ENCODE assay signal across 17 cellular contexts in genomic region chr17:18201108-18201507, GRCh38.
"Had no signal": no experiment of that assay in that cellular context is flagged by ENCODE, and none has a peak within 500 bp of the region (broad histone marks: within the 10 kb centered on the region; RNA-seq: fewer than 3 reads in every experiment).

No MANE protein-coding gene starts in this region.

- H3K9me3 Mint-ChIP-seq: activated CD4-positive, alpha-beta T cell treated with anti-CD3 and anti-CD28 coated beads, Interleukin-2, amount 10 ng/mL, durations not matched to agents 7 days and 5 days; natural killer cell; stimulated activated effector memory CD8-positive, alpha-beta T cell treated with anti-CD3 and anti-CD28 coated beads, Interleukin-12 subunit alpha, Interleukin-12 subunit beta, amount 100 ng/mL, for 72 hours had no signal

- H3K36me3 Mint-ChIP-seq: natural killer cell had no signal

- H3K4me3 Mint-ChIP-seq: activated CD4-positive, alpha-beta T cell treated with anti-CD3 and anti-CD28 coated beads, Interleukin-2, amount 10 ng/mL, durations not matched to agents 7 days and 5 days; activated CD8-positive, alpha-beta T cell treated with anti-CD3 and anti-CD28 coated beads, Interleukin-2, amount 10 ng/mL, durations not matched to agents 7 days and 5 days; natural killer cell; stimulated activated effector memory CD8-positive, alpha-beta T cell treated with anti-CD3 and anti-CD28 coated beads, Interleukin-12 subunit alpha, Interleukin-12 subunit beta, amount 100 ng/mL, for 72 hours had no signal

- ATAC-seq: activated CD8-positive, alpha-beta T cell treated with anti-CD3 and anti-CD28 coated beads, Interleukin-2, amount 10 ng/mL, durations not matched to agents 7 days and 5 days; lower lobe of right lung; natural killer cell; stimulated activated effector memory CD8-positive, alpha-beta T cell treated with anti-CD3 and anti-CD28 coated beads, Interleukin-12 subunit alpha, Interleukin-12 subunit beta, amount 100 ng/mL, for 72 hours; upper lobe of right lung had no signal

- H3K36me3 ChIP-seq: ovary had no signal

- H3K27ac Mint-ChIP-seq: stimulated activated effector memory CD8-positive, alpha-beta T cell treated with anti-CD3 and anti-CD28 coated beads, Interleukin-12 subunit alpha, Interleukin-12 subunit beta, amount 100 ng/mL, for 72 hours had no signal

- H3K27ac ChIP-seq: brain microvascular endothelial cell, esophagus muscularis mucosa, lower lobe of right lung, ovary, sigmoid colon, upper lobe of right lung had no signal

- H3K27me3 ChIP-seq: brain microvascular endothelial cell, esophagus muscularis mucosa, ovary, sigmoid colon, upper lobe of right lung had no signal

- DNase-seq: activated CD4-positive, alpha-beta T cell treated with anti-CD3 and anti-CD28 coated beads, Interleukin-2, amount 10 ng/mL, durations not matched to agents 7 days and 5 days; activated CD8-positive, alpha-beta T cell treated with anti-CD3 and anti-CD28 coated beads, Interleukin-2, amount 10 ng/mL, durations not matched to agents 7 days and 5 days; activated effector memory CD4-positive, alpha-beta T cell treated with anti-CD3 and anti-CD28 coated beads, Interleukin-2, amount 50 U/mL, for 16 hours; activated T-cell treated with anti-CD3 and anti-CD28 coated beads, Interleukin-2, amount 50 U/mL, for 48 hours; aorta; brain microvascular endothelial cell; cerebellar nuclear complex; cortex of kidney; lower lobe of right lung; natural killer cell; ovary; sigmoid colon; stimulated activated CD4-positive, alpha-beta T cell treated with anti-CD3 and anti-CD28 coated beads, Interleukin-4, amount 100 ng/mL, for 24 hours; T-helper 9 cell; upper lobe of right lung had no signal

- H3K27me3 Mint-ChIP-seq: activated CD4-positive, alpha-beta T cell treated with anti-CD3 and anti-CD28 coated beads, Interleukin-2, amount 10 ng/mL, durations not matched to agents 7 days and 5 days had no signal

- H3K9me3 ChIP-seq: esophagus muscularis mucosa, lower lobe of right lung, ovary, sigmoid colon, upper lobe of right lung had no signal

- H3K4me3 ChIP-seq: esophagus muscularis mucosa, lower lobe of right lung, ovary, sigmoid colon, upper lobe of right lung had no signal
